34 cellular contexts compared by ENCODE assay signal in genomic region chr2:71827146-71827874, GRCh38.
"Had no signal": no experiment of that assay in that cellular context is flagged by ENCODE, and none has a peak within 500 bp of the region (broad histone marks: within the 10 kb centered on the region; RNA-seq: fewer than 3 reads in every experiment).

No MANE protein-coding gene starts in this region.

- H3K27me3 ChIP-seq: brain microvascular endothelial cell, cardiac muscle cell had no signal

- H3K4me3 ChIP-seq: cardiac muscle cell had no signal

- DNase-seq: activated B cell treated with CpG ODN at 0.5 μM for 24 hours; activated CD4-positive, alpha-beta memory T cell treated with anti-CD3 and anti-CD28 coated beads, Interleukin-2, amount 10 ng/mL, durations not matched to agents 7 days and 5 days; activated CD4-positive, alpha-beta T cell treated with anti-CD3 and anti-CD28 coated beads for 4 hours; activated CD4-positive, CD25-positive, alpha-beta regulatory T cell treated with anti-CD3 and anti-CD28 coated beads, Interleukin-2, amount 50 U/mL, for 72 hours; activated CD8-positive, alpha-beta memory T cell treated with anti-CD3 and anti-CD28 coated beads for 24 hours; activated CD8-positive, alpha-beta memory T cell treated with anti-CD3 and anti-CD28 coated beads, Interleukin-2, amount 10 ng/mL, durations not matched to agents 7 days and 5 days; activated CD8-positive, alpha-beta memory T cell treated with anti-CD3 and anti-CD28 coated beads, Interleukin-2, amount 50 U/mL, for 48 hours; activated effector memory CD4-positive, alpha-beta T cell treated with Interleukin-2 at 50 U/mL for 16 hours; activated naive CD4-positive, alpha-beta T cell treated with anti-CD3 and anti-CD28 coated beads, Interleukin-2, amount 50 U/mL, for 16 hours; activated naive CD8-positive, alpha-beta T cell treated with anti-CD3 and anti-CD28 coated beads for 36 hours; activated T-cell treated with anti-CD3 and anti-CD28 coated beads, Interleukin-2, amount 50 U/mL, for 48 hours; amniotic stem cell; aorta; brain microvascular endothelial cell; Karpas-422; KBM-7; NCI-H1105; NCI-H1417 treated with DMSO at 0.1 percent for 48 hours; NCI-H187 treated with DMSO at 0.1 percent for 48 hours; NCI-H2081; NCI-H2227 treated with DMSO at 0.1 percent for 48 hours; NCI-H446; NCI-H510A treated with DMSO at 0.1 percent for 48 hours; NCI-H526 treated with DMSO at 0.1 percent for 48 hours; NCI-H82; SW 1271; T-helper 1 cell; T-helper 2 cell; T-helper 9 cell had no signal

- H3K27ac ChIP-seq: brain microvascular endothelial cell, cardiac muscle cell, RWPE1, VCaP had no signal

- H3K36me3 ChIP-seq: brain microvascular endothelial cell, cardiac muscle cell had no signal

- ATAC-seq: activated CD8-positive, alpha-beta memory T cell treated with anti-CD3 and anti-CD28 coated beads, Interleukin-2, amount 10 ng/mL, durations not matched to agents 7 days and 5 days; Panc1; Right ventricle myocardium inferior had no signal
